8 cellular contexts compared by ENCODE assay signal in genomic region chr13:41131192-41131591, GRCh38. TPM values are rescaled to one million over a fixed set of nuclear protein-coding genes. Genes with fewer than 3 reads are reported as not detected.
DNase-seq lines count a peak whose midpoint lies in the region; ATAC-seq and TF ChIP-seq lines count a peak whose summit lies in the region.
"Not testable (repeated sequence)": the region's sequence is repeated elsewhere in the genome, so short reads cannot be mapped to it uniquely, and the experiment has no call there.

No MANE protein-coding gene starts in this region.

- H3K9me3 Mint-ChIP-seq in activated T-cell treated with anti-CD3 and anti-CD28 coated beads, Interleukin-2, amount 50 U/mL, for 4 hours; natural killer cell treated with Interleukin-12 subunit alpha and Interleukin-12 subunit beta and Interleukin-15 and Interleukin-18, amount 100 ng/mL, for 72 hours; stimulated activated naive CD8-positive, alpha-beta T cell treated with anti-CD3 and anti-CD28 coated beads, Interleukin-15, amount 100 ng/mL, for 72 hours: not testable (repeated sequence)

- TF ChIP-seq CTCF in HL-60 (IDR thresholded peaks at IDR 0.05; ENCODE audit: insufficient read depth, low read length); SK-N-SH (IDR thresholded peaks at IDR 0.05); breast epithelium (IDR thresholded peaks at IDR 0.05); right atrium auricular region (IDR thresholded peaks at IDR 0.05): not testable (repeated sequence)

- TF ChIP-seq EP300 in SK-N-SH (IDR thresholded peaks at IDR 0.05; ENCODE audit: borderline replicate concordance in 1 of 2, low read depth in 1 of 2, low read length in 1 of 2), result not testable (repeated sequence)

- H3K27ac Mint-ChIP-seq in natural killer cell treated with Interleukin-12 subunit alpha and Interleukin-12 subunit beta and Interleukin-15 and Interleukin-18, amount 100 ng/mL, for 72 hours; stimulated activated naive CD8-positive, alpha-beta T cell treated with anti-CD3 and anti-CD28 coated beads, Interleukin-15, amount 100 ng/mL, for 72 hours: not testable (repeated sequence)

- not testable (repeated sequence) for ATAC-seq in activated T-cell treated with anti-CD3 and anti-CD28 coated beads, Interleukin-2, amount 50 U/mL, for 4 hours; natural killer cell treated with Interleukin-12 subunit alpha and Interleukin-12 subunit beta and Interleukin-15 and Interleukin-18, amount 100 ng/mL, for 72 hours; stimulated activated naive CD8-positive, alpha-beta T cell treated with anti-CD3 and anti-CD28 coated beads, Interleukin-15, amount 100 ng/mL, for 72 hours

- peak overlapping the region in 5 of 10 experiments; percentile 42 to 80 (median 72); a peak in 8 of 20 replicates for H3K4me3 ChIP-seq in BLaER1 treated with 17β-estradiol and CSF1 and Interleukin-3, amounts not matched to agents 10 nM and 100 nM
- H3K4me3 ChIP-seq in HL-60 (replicated peaks; ENCODE audit: insufficient read depth, low read length) (peak overlapping the region; percentile 46), SK-N-SH (ENCODE audit: low read depth in 2 of 2, low read length in 1 of 2) (peak overlapping the region in 1 of 2 experiments; percentile 72; a peak in 2 of 4 replicates), breast epithelium (peak overlapping the region in 2 of 3 donors; percentile 78 to 90), right atrium auricular region (peak overlapping the region in 1 of 2 donors; percentile 25)

- H2AFZ ChIP-seq in SK-N-SH (ENCODE audit: low read depth), result not testable (repeated sequence)

- not testable (repeated sequence) for DNase-seq in HL-60 (ENCODE audit: low read depth in 1 of 2, low spot score in 1 of 2); SK-N-SH; activated T-cell treated with anti-CD3 and anti-CD28 coated beads, Interleukin-2, amount 50 U/mL, for 4 hours; breast epithelium (ENCODE audit: low spot score in 2 of 2); right atrium auricular region (ENCODE audit: low spot score); natural killer cell treated with Interleukin-12 subunit alpha and Interleukin-12 subunit beta and Interleukin-15 and Interleukin-18, amount 100 ng/mL, for 72 hours (ENCODE audit: low spot score); stimulated activated naive CD8-positive, alpha-beta T cell treated with anti-CD3 and anti-CD28 coated beads, Interleukin-15, amount 100 ng/mL, for 72 hours

- not testable (repeated sequence) for H3F3A ChIP-seq in SK-N-SH (replicated peaks; ENCODE audit: insufficient read depth)

- peak overlapping the region; percentile 88 for H3K4me3 Mint-ChIP-seq in activated T-cell treated with anti-CD3 and anti-CD28 coated beads, Interleukin-2, amount 50 U/mL, for 4 hours
- peak overlapping the region; percentile 98 for H3K4me3 Mint-ChIP-seq in natural killer cell treated with Interleukin-12 subunit alpha and Interleukin-12 subunit beta and Interleukin-15 and Interleukin-18, amount 100 ng/mL, for 72 hours
- peak overlapping the region; percentile 96 for H3K4me3 Mint-ChIP-seq in stimulated activated naive CD8-positive, alpha-beta T cell treated with anti-CD3 and anti-CD28 coated beads, Interleukin-15, amount 100 ng/mL, for 72 hours

- not testable (repeated sequence) for H3K27me3 ChIP-seq in BLaER1 treated with 17β-estradiol and CSF1 and Interleukin-3, amounts not matched to agents 10 nM and 100 nM; HL-60 (ENCODE audit: insufficient read depth, poor library complexity, severe bottlenecking); SK-N-SH (ENCODE audit: insufficient read depth); breast epithelium; right atrium auricular region

- CTCF ChIA-PET in SK-N-SH (lab: Yijun Ruan, JAX), result not testable (repeated sequence)

- peaks cover 52% of the 10 kb centered on the region for H3K4me1 Mint-ChIP-seq in activated T-cell treated with anti-CD3 and anti-CD28 coated beads, Interleukin-2, amount 50 U/mL, for 4 hours (ENCODE audit: low read depth)
- peaks cover 34 to 45% of the 10 kb centered on the region in 2 donors for H3K4me1 Mint-ChIP-seq in natural killer cell treated with Interleukin-12 subunit alpha and Interleukin-12 subunit beta and Interleukin-15 and Interleukin-18, amount 100 ng/mL, for 72 hours (ENCODE audit: low read depth in 2 of 2)
- H3K4me1 Mint-ChIP-seq in stimulated activated naive CD8-positive, alpha-beta T cell treated with anti-CD3 and anti-CD28 coated beads, Interleukin-15, amount 100 ng/mL, for 72 hours, result peaks cover 39% of the 10 kb centered on the region

- intact Hi-C loops in breast epithelium (cut with DNase I; ENCODE audit: low total_unique reads), result not testable (repeated sequence)

- not testable (repeated sequence) for TF ChIP-seq POLR2A in breast epithelium (IDR thresholded peaks at IDR 0.05)

- peaks cover 2 to 24% (median 11%) of the 10 kb centered on the region in 11 experiments; a peak in 18 of 22 replicates for H3K9me3 ChIP-seq in BLaER1 treated with 17β-estradiol and CSF1 and Interleukin-3, amounts not matched to agents 10 nM and 100 nM (replicated peaks in 1 of 11)
- not testable (repeated sequence) for H3K9me3 ChIP-seq in SK-N-SH, breast epithelium, right atrium auricular region

- not testable (repeated sequence) for H3K36me3 Mint-ChIP-seq in activated T-cell treated with anti-CD3 and anti-CD28 coated beads, Interleukin-2, amount 50 U/mL, for 4 hours (ENCODE audit: insufficient read depth); natural killer cell treated with Interleukin-12 subunit alpha and Interleukin-12 subunit beta and Interleukin-15 and Interleukin-18, amount 100 ng/mL, for 72 hours

- peaks cover 44% of the 10 kb centered on the region for H3K79me2 ChIP-seq in SK-N-SH (ENCODE audit: insufficient read depth)

- H3K27ac ChIP-seq in BLaER1 treated with 17β-estradiol and CSF1 and Interleukin-3, amounts not matched to agents 10 nM and 100 nM; SK-N-SH (ENCODE audit: low read depth in 2 of 2, low read length in 1 of 2); breast epithelium: not testable (repeated sequence)
- H3K27ac ChIP-seq in HL-60 (replicated peaks) (peak overlapping the region; percentile 11), right atrium auricular region (peak overlapping the region; percentile 70 to 89)

- H3K27me3 Mint-ChIP-seq in activated T-cell treated with anti-CD3 and anti-CD28 coated beads, Interleukin-2, amount 50 U/mL, for 4 hours (ENCODE audit: low read depth); natural killer cell treated with Interleukin-12 subunit alpha and Interleukin-12 subunit beta and Interleukin-15 and Interleukin-18, amount 100 ng/mL, for 72 hours; stimulated activated naive CD8-positive, alpha-beta T cell treated with anti-CD3 and anti-CD28 coated beads, Interleukin-15, amount 100 ng/mL, for 72 hours: not testable (repeated sequence)

- not testable (repeated sequence) for H4K20me1 ChIP-seq in BLaER1 treated with 17β-estradiol and CSF1 and Interleukin-3, amounts not matched to agents 10 nM and 100 nM; SK-N-SH (ENCODE audit: insufficient read depth)

- WGBS in SK-N-SH (ENCODE audit: low lambda C conversion rate), result 86% methylated on average over 4 of the region's 4 CpGs

- POLR2A ChIA-PET in SK-N-SH (lab: Yijun Ruan, JAX), result not testable (repeated sequence)

- peaks cover 25 to 46% (median 35%) of the 10 kb centered on the region in 10 experiments for H3K4me1 ChIP-seq in BLaER1 treated with 17β-estradiol and CSF1 and Interleukin-3, amounts not matched to agents 10 nM and 100 nM
- peaks cover 7 to 23% of the 10 kb centered on the region in 2 experiments; a peak in 3 of 4 replicates for H3K4me1 ChIP-seq in SK-N-SH (ENCODE audit: control insufficient read depth in 1 of 2, insufficient read depth in 2 of 2, low read depth in 1 of 2, low read length in 1 of 2)
- H3K4me1 ChIP-seq in breast epithelium, result not testable (repeated sequence)
- H3K4me1 ChIP-seq in right atrium auricular region, result peaks cover 0 to 60% of the 10 kb centered on the region in 2 donors

- H3K9ac ChIP-seq in BLaER1 treated with 17β-estradiol and CSF1 and Interleukin-3, amounts not matched to agents 10 nM and 100 nM; SK-N-SH: not testable (repeated sequence)

- peaks cover 0 to 42% (median 19%) of the 10 kb centered on the region in 11 experiments; a peak in 18 of 22 replicates for H3K36me3 ChIP-seq in BLaER1 treated with 17β-estradiol and CSF1 and Interleukin-3, amounts not matched to agents 10 nM and 100 nM
- peaks cover 10 to 12% of the 10 kb centered on the region in 2 experiments for H3K36me3 ChIP-seq in SK-N-SH (replicated peaks in 1 of 2; ENCODE audit: control insufficient read depth in 1 of 2, insufficient read depth in 2 of 2, low read length in 1 of 2)
- not testable (repeated sequence) for H3K36me3 ChIP-seq in breast epithelium, right atrium auricular region

- TF ChIP-seq RAD21 in SK-N-SH (IDR thresholded peaks at IDR 0.05; ENCODE audit: low read length), result not testable (repeated sequence)

- H3K9me2 ChIP-seq in SK-N-SH, result not testable (repeated sequence)

- H3K4me2 ChIP-seq in BLaER1 treated with 17β-estradiol and CSF1 and Interleukin-3, amounts not matched to agents 10 nM and 100 nM, result peak overlapping the region; percentile 55 to 93 (median 86)
- H3K4me2 ChIP-seq in SK-N-SH, result peak overlapping the region; percentile 36

RNA-seq across cellular contexts. Expression of gene KBTBD6, which starts 1.4 kb away (rescaled TPM):
- polyA plus RNA-seq in SK-N-SH (2012; rRNA removed), result 1.9 and 2.4 TPM in 2 replicates
- polyA plus RNA-seq in SK-N-SH (2012; cell fraction: cytosol; rRNA removed), result 2.0 and 2.4 TPM in 2 replicates
- 1.2 and 1.4 TPM in 2 replicates for polyA plus RNA-seq in SK-N-SH (2012; cell fraction: nucleus; rRNA removed)
- 1 to 10 TPM; 4.0 to 5.5 (median 4.6) TPM for total RNA-seq in activated T-cell treated with anti-CD3 and anti-CD28 coated beads, Interleukin-2, amount 50 U/mL, for 4 hours
- total RNA-seq in breast epithelium (1 to 10 TPM; 4.6 to 10.0 (median 8.2) TPM), right atrium auricular region (10 to 100 TPM in 1 of 2 donors, 1 to 10 TPM in 1; 8.3 to 12.9 TPM)
- total RNA-seq in natural killer cell treated with Interleukin-12 subunit alpha and Interleukin-12 subunit beta and Interleukin-15 and Interleukin-18, amount 100 ng/mL, for 72 hours, result 1 to 10 TPM; 4.2 to 7.3 TPM
